ENCODE assay signal across 8 cellular contexts in the genomic region with DNA sequence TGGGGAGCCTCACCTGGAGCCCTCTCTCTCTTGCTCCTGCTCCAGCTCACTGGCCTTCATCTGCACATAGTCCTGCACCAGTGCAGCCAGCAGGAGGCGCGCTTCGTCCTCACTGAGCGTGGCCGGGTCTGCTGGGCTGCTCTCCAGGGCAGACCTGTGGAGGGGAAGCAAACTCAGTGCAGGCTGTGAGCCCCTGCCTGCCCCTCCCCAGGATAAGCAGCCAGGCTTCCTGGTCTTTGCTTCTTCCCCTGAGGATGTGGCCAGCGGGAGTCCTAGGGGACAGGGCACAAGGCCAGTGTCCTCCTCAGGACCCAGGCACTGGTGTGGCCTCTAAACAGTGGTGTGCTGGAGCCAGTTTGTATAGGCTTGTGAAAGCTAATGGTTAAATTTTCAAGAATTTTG. TPM values are rescaled to one million over a fixed set of nuclear protein-coding genes. Genes with fewer than 3 reads are reported as not detected.
DNase-seq lines count a peak whose midpoint lies in the region; ATAC-seq and TF ChIP-seq lines count a peak whose summit lies in the region.

No MANE protein-coding gene starts in this region.

- H3K27ac Mint-ChIP-seq in brain (no peak overlapping the region), neural progenitor cell (no peak overlapping the region)

- peaks cover 80% of the 10 kb centered on the region for H3K27me3 ChIP-seq in neural progenitor cell

- DNase-seq in SIG-M5 treated with dmso at 0.1 percent for 504 hours (lab: John Stamatoyannopoulos, UW; ENCODE audit: unreplicated experiment) (peak; percentile 11), SIG-M5 (lab: John Stamatoyannopoulos, UW) (no peak), T follicular helper cell (ENCODE audit: low read depth) (peak; percentile 9), neural progenitor cell (ENCODE audit: low spot score) (peak; percentile 86), RWPE1 (ENCODE audit: low spot score) (no peak)

- no peak overlapping the region for H3K4me3 ChIP-seq in neural progenitor cell

- H4K20me1 ChIP-seq in neural progenitor cell (ENCODE audit: low read depth): peaks cover 19% of the 10 kb centered on the region

- no peaks in the 10 kb centered on the region for H3K36me3 Mint-ChIP-seq in brain
- no peaks in the 10 kb centered on the region for H3K36me3 Mint-ChIP-seq in neural progenitor cell

- H3K36me3 ChIP-seq in neural progenitor cell: no peaks in the 10 kb centered on the region

- peak; percentile 56 for ATAC-seq in HG03159 (IDR thresholded peaks at IDR 0.05; ENCODE audit: unreplicated experiment)
- ATAC-seq in GM19397 (IDR thresholded peaks at IDR 0.05; ENCODE audit: unreplicated experiment): no peak

- no peaks in the 10 kb centered on the region for H3K79me2 ChIP-seq in neural progenitor cell (ENCODE audit: low read depth)

- TF ChIP-seq CTCF in brain (conservative IDR thresholded peaks at IDR 0.05) (peak; percentile 58 to 71), neural progenitor cell (IDR thresholded peaks at IDR 0.05) (peak; percentile 87), RWPE1 (conservative IDR thresholded peaks at IDR 0.05; ENCODE audit: low read depth) (no peak)

- no peak overlapping the region for H3K4me2 ChIP-seq in neural progenitor cell

- H3F3A ChIP-seq in neural progenitor cell (ENCODE audit: low read depth): peaks cover 13% of the 10 kb centered on the region

- POLR2A ChIA-PET in RWPE1 (lab: Yijun Ruan, JAX; ENCODE audit: low non-redundant PET): no interaction called here

- CTCF ChIA-PET in RWPE1 (lab: Yijun Ruan, JAX): interaction anchor here (0.7 kb wide), 1 partner anchor 739 kb away, joined by 3 read pairs; no protein-coding TSS in a partner anchor

- peaks cover 0 to 8% (median 0%) of the 10 kb centered on the region in 5 experiments for H3K9me3 Mint-ChIP-seq in brain
- no peaks in the 10 kb centered on the region for H3K9me3 Mint-ChIP-seq in neural progenitor cell

- H3K27ac ChIP-seq in neural progenitor cell (no peak overlapping the region), RWPE1 (no peak overlapping the region)

- no peaks in the 10 kb centered on the region for H3K9me3 ChIP-seq in neural progenitor cell (ENCODE audit: low read depth)

- H2AFZ ChIP-seq in neural progenitor cell (replicated peaks): no peak overlapping the region

- H3K4me1 Mint-ChIP-seq in brain (peaks cover 28% of the 10 kb centered on the region), neural progenitor cell (peaks cover 17% of the 10 kb centered on the region)

- H3K4me3 Mint-ChIP-seq in brain: no peak overlapping the region
- H3K4me3 Mint-ChIP-seq in neural progenitor cell: no peak overlapping the region

- no peak overlapping the region for H3K9ac ChIP-seq in neural progenitor cell

- peaks cover 89% of the 10 kb centered on the region for H3K27me3 Mint-ChIP-seq in brain
- H3K27me3 Mint-ChIP-seq in neural progenitor cell (ENCODE audit: insufficient read depth, low read depth): peaks cover 47% of the 10 kb centered on the region

- peaks cover 13% of the 10 kb centered on the region for H3K4me1 ChIP-seq in neural progenitor cell

RNA-seq across cellular contexts. Expression of a gene that starts 2.2 kb away (rescaled TPM):
- not detected for polyA plus RNA-seq in brain (ENCODE audit: insufficient read depth, low read depth, low replicate concordance)
- total RNA-seq in neural progenitor cell (ENCODE audit: low replicate concordance): not detected in 2 replicates

Comparison
In these comparisons a context has a peak if more than half of its experiments do, and no peak if none do; other contexts are left out.
1. DNase-seq: peak in SIG-M5 treated with dmso at 0.1 percent for 504 hours (single experiment), T follicular helper cell (single experiment) and neural progenitor cell (single experiment); none in SIG-M5 (single experiment) and RWPE1 (single experiment).